ENCODE assay signal across 8 cellular contexts in the genomic region with DNA sequence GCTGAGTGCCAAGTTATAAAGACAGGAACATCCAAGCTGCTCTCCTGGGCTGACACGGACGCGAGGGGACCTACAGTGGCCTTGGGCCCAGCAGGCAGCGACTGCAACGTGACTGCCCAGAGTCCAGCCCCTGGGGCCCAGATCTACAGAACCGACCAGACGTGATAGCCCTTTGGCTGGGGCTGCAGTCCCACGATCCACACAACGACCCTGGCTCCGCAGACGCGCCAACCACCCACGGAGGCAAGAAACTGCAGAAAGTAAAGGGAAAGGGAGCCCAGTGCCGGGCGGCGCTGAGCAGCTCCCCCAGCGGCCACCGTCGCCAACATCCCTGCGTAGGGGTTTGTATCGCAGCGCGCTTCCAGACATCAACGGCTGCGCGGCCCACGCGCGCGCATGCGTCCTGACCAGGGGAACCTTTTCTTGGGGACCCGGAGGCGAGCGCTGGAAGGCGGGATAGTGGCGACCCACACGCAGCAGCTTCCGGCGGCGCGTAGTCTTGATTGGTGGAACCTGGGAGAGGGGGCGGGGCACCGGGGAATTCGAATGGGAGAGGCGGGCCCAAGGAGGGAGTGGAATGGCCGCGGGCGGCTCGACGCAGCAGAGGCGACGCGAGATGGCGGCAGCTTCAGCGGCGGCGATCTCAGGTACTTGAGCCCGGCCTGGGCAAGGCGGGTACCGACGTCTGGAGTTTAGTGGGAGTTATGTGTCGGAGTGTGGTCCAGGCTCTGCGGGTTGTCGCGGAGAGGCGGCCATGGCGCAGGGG. TPM values are rescaled to one million over a fixed set of nuclear protein-coding genes. Genes with fewer than 3 reads are reported as not detected.
DNase-seq lines count a peak whose midpoint lies in the region; ATAC-seq and TF ChIP-seq lines count a peak whose summit lies in the region.

TSS of gene KIF22 (plus strand) at position 569 of the 766 bp plus-strand sequence. CDS start at position 578, 9 bp downstream.

- no peaks in the 10 kb centered on the region for H3K9me3 Mint-ChIP-seq in activated CD4-positive, alpha-beta T cell treated with anti-CD3 and anti-CD28 coated beads, Interleukin-2, amount 10 ng/mL, durations not matched to agents 24 days and 14 days

- no peaks in the 10 kb centered on the region for H3K27me3 Mint-ChIP-seq in activated CD4-positive, alpha-beta T cell treated with anti-CD3 and anti-CD28 coated beads, Interleukin-2, amount 10 ng/mL, durations not matched to agents 24 days and 14 days

- H3K27ac Mint-ChIP-seq in activated CD4-positive, alpha-beta T cell treated with anti-CD3 and anti-CD28 coated beads, Interleukin-2, amount 10 ng/mL, durations not matched to agents 24 days and 14 days: peak within 1 kb of the TSS; percentile 95

- peak; percentile 96 for DNase-seq in NCI-H526 treated with DMSO at 0.1 percent for 48 hours (lab: John Stamatoyannopoulos, UW)
- peak; percentile 100 for DNase-seq in activated CD4-positive, alpha-beta T cell treated with anti-CD3 and anti-CD28 coated beads, Interleukin-2, amount 10 ng/mL, durations not matched to agents 24 days and 14 days
- peak; percentile 98 for DNase-seq in coronary artery (ENCODE audit: low spot score)
- DNase-seq in left colon: peak; percentile 99
- peak; percentile 100 for DNase-seq in stimulated activated CD4-positive, alpha-beta T cell treated with anti-CD3 and anti-CD28 coated beads, Interleukin-1b, Interleukin-23, amount 100 ng/mL, for 48 hours

- ATAC-seq in GM19328 (IDR thresholded peaks at IDR 0.05; ENCODE audit: unreplicated experiment) (peak; percentile 90), HG03520 (IDR thresholded peaks at IDR 0.05; ENCODE audit: unreplicated experiment) (peak; percentile 85), left colon (peak; percentile 93)

- H3K4me3 Mint-ChIP-seq in activated CD4-positive, alpha-beta T cell treated with anti-CD3 and anti-CD28 coated beads, Interleukin-2, amount 10 ng/mL, durations not matched to agents 24 days and 14 days: peak within 1 kb of the TSS; percentile 99

- intact Hi-C loops in activated CD4-positive, alpha-beta T cell treated with anti-CD3 and anti-CD28 coated beads, Interleukin-2, amount 10 ng/mL, durations not matched to agents 24 days and 14 days (cut with micrococcal nuclease): loop anchor here (1.0 to 2.0 kb wide), 5 partner anchors 15 to 90 kb away; partner anchors contain the start of genes MVP and PAGR1
- intact Hi-C loops in left colon (cut with DNase I, micrococcal nuclease): no loop called here

- TF ChIP-seq CTCF in C4-2B (conservative IDR thresholded peaks at IDR 0.05) (peak; percentile 90), coronary artery (IDR thresholded peaks at IDR 0.05) (peak; percentile 60)

- H3K4me3 ChIP-seq in coronary artery: peak within 1 kb of the TSS; percentile 90

- peaks cover 28% of the 10 kb centered on the region for H3K36me3 Mint-ChIP-seq in activated CD4-positive, alpha-beta T cell treated with anti-CD3 and anti-CD28 coated beads, Interleukin-2, amount 10 ng/mL, durations not matched to agents 24 days and 14 days (ENCODE audit: low read depth)

- peak within 1 kb of the TSS; percentile 91 for H3K27ac ChIP-seq in C4-2B
- H3K27ac ChIP-seq in coronary artery: peak within 1 kb of the TSS; percentile 73 to 83

- H3K4me1 Mint-ChIP-seq in activated CD4-positive, alpha-beta T cell treated with anti-CD3 and anti-CD28 coated beads, Interleukin-2, amount 10 ng/mL, durations not matched to agents 24 days and 14 days: peaks cover 38% of the 10 kb centered on the region

RNA-seq across cellular contexts. Expression of gene KIF22, which starts in this region (rescaled TPM):
- 132 TPM in 2 replicates for total RNA-seq in activated CD4-positive, alpha-beta T cell treated with anti-CD3 and anti-CD28 coated beads, Interleukin-2, amount 10 ng/mL, durations not matched to agents 24 days and 14 days
- total RNA-seq in left colon: 10 to 100 TPM; 53.0 to 55.2 TPM

Comparison
In these comparisons a context has a peak if more than half of its experiments do, and no peak if none do; other contexts are left out.
1. Peak in every context shown above with its lines: DNase-seq, ATAC-seq, H3K4me3 ChIP-seq and H3K27ac ChIP-seq.